ENCODE assay signal across 8 cellular contexts in the genomic region with DNA sequence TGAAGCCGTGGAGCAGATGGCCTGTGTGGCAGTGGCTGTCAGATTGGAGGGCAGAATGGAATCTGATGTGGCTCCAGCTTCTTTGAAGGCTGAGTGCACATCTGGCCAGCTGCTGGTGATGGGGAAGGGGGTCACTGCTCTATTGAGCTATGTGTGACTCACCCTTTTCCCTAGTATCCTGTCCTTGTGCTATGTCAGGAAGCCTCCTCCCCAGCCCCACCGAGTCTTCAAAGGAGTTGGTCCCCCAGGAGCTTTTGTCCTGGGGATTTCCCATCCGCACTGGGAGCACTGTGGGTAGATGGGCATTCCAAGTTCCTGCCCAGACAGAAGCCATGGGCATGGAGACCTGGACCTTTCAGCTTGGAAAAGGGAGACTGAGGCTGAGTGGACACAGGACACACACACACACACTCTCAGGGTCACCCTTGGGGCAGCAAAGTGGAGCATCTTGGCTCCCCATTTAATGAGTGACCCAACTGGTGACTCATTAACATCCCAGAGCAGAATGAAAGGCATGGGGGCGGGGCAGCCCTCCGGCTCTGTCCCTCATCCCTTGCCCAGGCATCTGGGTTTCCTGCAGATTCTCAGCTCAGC. TPM values are rescaled to one million over a fixed set of nuclear protein-coding genes. Genes with fewer than 3 reads are reported as not detected.
DNase-seq lines count a peak whose midpoint lies in the region; ATAC-seq and TF ChIP-seq lines count a peak whose summit lies in the region.

No MANE protein-coding gene starts in this region.

- H3K36me3 ChIP-seq in ACC112 (ENCODE audit: insufficient read depth, low read length) (peaks cover 25% of the 10 kb centered on the region), endodermal cell (ENCODE audit: control insufficient read depth, insufficient read depth, low read length) (peaks cover 67% of the 10 kb centered on the region)

- no peaks in the 10 kb centered on the region for H3K9me3 ChIP-seq in endodermal cell (ENCODE audit: control insufficient read depth, low read length)

- H3K9ac ChIP-seq in endodermal cell (ENCODE audit: extremely low read depth, low read length, poor library complexity, severe bottlenecking), result peak overlapping the region; percentile 99

- 63 to 80% methylated on average over 3 to 5 of the region's 5 CpGs for WGBS in endodermal cell (ENCODE audit: insufficient coverage in 1 of 2, insufficient read length in 1 of 2), 2 experiments

- TF ChIP-seq CTCF in endodermal cell (conservative IDR thresholded peaks at IDR 0.05) (no peak), mesothelial cell of epicardium (IDR thresholded peaks at IDR 0.05; ENCODE audit: unreplicated experiment) (no peak)

- peaks cover 48% of the 10 kb centered on the region for H3K36me3 Mint-ChIP-seq in endodermal cell (ENCODE audit: low read depth)
- peaks cover 19% of the 10 kb centered on the region for H3K36me3 Mint-ChIP-seq in mesothelial cell of epicardium

- DNase-seq in LHCN-M2 (ENCODE audit: low read depth) (peak; percentile 83), endodermal cell (peak; percentile 67), mesothelial cell of epicardium (ENCODE audit: low spot score in 2 of 2, unreplicated experiment in 2 of 2) (no peak), G401 (ENCODE audit: low spot score) (no peak)
- no peak for DNase-seq in stimulated activated naive CD8-positive, alpha-beta T cell treated with anti-CD3 and anti-CD28 coated beads, Interleukin-15, amount 100 ng/mL, for 72 hours
- DNase-seq in stimulated activated CD4-positive, alpha-beta T cell treated with anti-CD3 and anti-CD28 coated beads, Interleukin-4, amount 100 ng/mL, for 24 hours, result no peak

- H3K4me3 Mint-ChIP-seq in endodermal cell (peak overlapping the region; percentile 99), mesothelial cell of epicardium (peak overlapping the region; percentile 92)
- peak overlapping the region in 1 of 2 donors; percentile 52 for H3K4me3 Mint-ChIP-seq in stimulated activated naive CD8-positive, alpha-beta T cell treated with anti-CD3 and anti-CD28 coated beads, Interleukin-15, amount 100 ng/mL, for 72 hours

- peaks cover 80% of the 10 kb centered on the region for H3K79me2 ChIP-seq in ACC112 (ENCODE audit: control insufficient read depth, insufficient read depth, low read length, unreplicated experiment)

- ATAC-seq in stimulated activated naive CD8-positive, alpha-beta T cell treated with anti-CD3 and anti-CD28 coated beads, Interleukin-15, amount 100 ng/mL, for 72 hours, result no peak
- no peak for ATAC-seq in GM21381 (IDR thresholded peaks at IDR 0.05; ENCODE audit: unreplicated experiment)

- in situ Hi-C loops in G401 (cut with HindIII; ENCODE audit: low sequenced_read_pairs), result no loop called here

- H3K4me1 Mint-ChIP-seq in endodermal cell, result peaks cover 40% of the 10 kb centered on the region
- peaks cover 38% of the 10 kb centered on the region for H3K4me1 Mint-ChIP-seq in mesothelial cell of epicardium
- peaks cover 51% of the 10 kb centered on the region for H3K4me1 Mint-ChIP-seq in stimulated activated naive CD8-positive, alpha-beta T cell treated with anti-CD3 and anti-CD28 coated beads, Interleukin-15, amount 100 ng/mL, for 72 hours

- H3K27ac ChIP-seq in ACC112 (ENCODE audit: low read depth, low read length) (peak overlapping the region; percentile 94), endodermal cell (ENCODE audit: low read depth, low read length) (no peak overlapping the region)

- H2AFZ ChIP-seq in ACC112 (ENCODE audit: low read length, unreplicated experiment), result no peak overlapping the region

- H3K27ac Mint-ChIP-seq in endodermal cell (peak overlapping the region; percentile 100), mesothelial cell of epicardium (peak overlapping the region; percentile 98)
- H3K27ac Mint-ChIP-seq in stimulated activated naive CD8-positive, alpha-beta T cell treated with anti-CD3 and anti-CD28 coated beads, Interleukin-15, amount 100 ng/mL, for 72 hours, result peak overlapping the region in 1 of 2 donors; percentile 8

- H3K9me3 Mint-ChIP-seq in endodermal cell (no peaks in the 10 kb centered on the region), mesothelial cell of epicardium (no peaks in the 10 kb centered on the region)
- no peaks in the 10 kb centered on the region for H3K9me3 Mint-ChIP-seq in stimulated activated naive CD8-positive, alpha-beta T cell treated with anti-CD3 and anti-CD28 coated beads, Interleukin-15, amount 100 ng/mL, for 72 hours

- peak overlapping the region; percentile 92 for H3K4me3 ChIP-seq in ACC112 (ENCODE audit: low read depth, low read length)
- peak overlapping the region; percentile 98 for H3K4me3 ChIP-seq in endodermal cell (ENCODE audit: low read length)

- no peaks in the 10 kb centered on the region for H3K27me3 ChIP-seq in ACC112 (ENCODE audit: insufficient read depth, low read length)
- no peaks in the 10 kb centered on the region for H3K27me3 ChIP-seq in endodermal cell (ENCODE audit: control insufficient read depth, insufficient read depth, low read length, poor library complexity, severe bottlenecking)

- H3K4me1 ChIP-seq in ACC112 (ENCODE audit: control insufficient read depth, insufficient read depth, low read length, unreplicated experiment) (peaks cover 51% of the 10 kb centered on the region), endodermal cell (ENCODE audit: control insufficient read depth, insufficient read depth, low read length) (peaks cover 21% of the 10 kb centered on the region)

- no peaks in the 10 kb centered on the region for H3K27me3 Mint-ChIP-seq in endodermal cell (ENCODE audit: insufficient read depth)
- no peaks in the 10 kb centered on the region for H3K27me3 Mint-ChIP-seq in mesothelial cell of epicardium (ENCODE audit: low read depth)
- no peaks in the 10 kb centered on the region for H3K27me3 Mint-ChIP-seq in stimulated activated naive CD8-positive, alpha-beta T cell treated with anti-CD3 and anti-CD28 coated beads, Interleukin-15, amount 100 ng/mL, for 72 hours

RNA-seq across cellular contexts. Expression of a gene that starts 3.3 kb away (rescaled TPM):
- total RNA-seq in LHCN-M2 (2014; rRNA removed) (419 and 495 TPM in 2 replicates), endodermal cell (100 to 1,000 TPM; 414 to 454 TPM), mesothelial cell of epicardium (360 to 375 TPM (median 373 TPM) in 3 replicates)
- 383 TPM for polyA plus RNA-seq in LHCN-M2 (2012)
- polyA plus RNA-seq in endodermal cell (2013, experiment 1 of 2), result 364 TPM
- 386 TPM for polyA plus RNA-seq in endodermal cell (2013, experiment 2 of 2)
- 721 and 818 TPM in 2 replicates for total RNA-seq in G401 (2014; rRNA removed; shearing (Covaris generic))

RNA-seq across cellular contexts. Expression of a gene that starts 39.6 kb away (rescaled TPM):
- 1.3 and 1.6 TPM in 2 replicates for total RNA-seq in LHCN-M2 (2014; rRNA removed)
- polyA plus RNA-seq in LHCN-M2 (2012), result 7.8 TPM
- total RNA-seq in endodermal cell, result 1 to 10 TPM; 3.0 to 8.6 TPM
- 9.4 TPM for polyA plus RNA-seq in endodermal cell (2013, experiment 1 of 2)
- polyA plus RNA-seq in endodermal cell (2013, experiment 2 of 2), result 7.7 TPM
- 8.0 to 8.2 TPM (median 8.1 TPM) in 3 replicates for total RNA-seq in mesothelial cell of epicardium
- 4.6 and 10.8 TPM in 2 replicates for total RNA-seq in G401 (2014; rRNA removed; shearing (Covaris generic))

Comparison
In these comparisons a context has a peak if more than half of its experiments do, and no peak if none do; other contexts are left out.
1. DNase-seq: peak in LHCN-M2 (single experiment) and endodermal cell (single experiment); none in mesothelial cell of epicardium (0 of 2), stimulated activated naive CD8-positive, alpha-beta T cell treated with anti-CD3 and anti-CD28 coated beads, Interleukin-15, amount 100 ng/mL, for 72 hours (0 of 2), stimulated activated CD4-positive, alpha-beta T cell treated with anti-CD3 and anti-CD28 coated beads, Interleukin-4, amount 100 ng/mL, for 24 hours (single experiment) and G401 (single experiment).